ENCODE assay signal across 8 cellular contexts in the genomic region with DNA sequence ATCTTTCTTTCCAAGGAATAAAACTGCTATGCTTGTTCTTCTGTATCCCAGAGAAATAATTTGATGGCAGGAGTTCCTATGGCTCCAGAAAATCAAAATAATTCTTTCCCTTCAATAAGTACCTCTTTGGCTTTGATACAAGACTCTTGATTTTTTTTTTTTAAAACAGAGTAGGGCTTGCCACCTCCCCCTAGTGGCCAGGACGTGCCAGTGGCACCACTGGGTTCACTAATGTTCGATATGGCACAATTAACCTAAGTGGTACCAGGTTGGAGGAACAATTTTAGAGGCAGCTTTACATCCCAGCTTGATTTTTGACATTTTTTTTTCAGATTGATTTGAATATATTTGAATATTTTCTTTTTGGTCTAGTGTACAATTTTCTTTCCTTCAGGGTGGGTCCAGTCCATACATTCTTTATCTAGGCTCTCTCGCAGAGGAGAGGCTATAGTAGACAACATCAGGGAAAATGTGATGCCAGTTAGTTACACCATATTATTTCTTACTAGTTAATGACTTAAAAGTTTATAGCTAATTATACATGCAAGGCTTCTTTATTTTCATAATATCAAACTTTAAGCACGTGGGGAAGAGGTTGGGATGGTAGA.
A peak's percentile ranks its signal among the peaks of the same experiment; 100 is the strongest.
DNase-seq lines count a peak whose midpoint lies in the region; ATAC-seq and TF ChIP-seq lines count a peak whose summit lies in the region.

No MANE protein-coding gene starts in this region.

- DNase-seq in NCI-H1417 (lab: John Stamatoyannopoulos, UW) (peak; percentile 37 to 61 (median 50)), NCI-H1417 treated with DMSO at 0.1 percent for 48 hours (lab: John Stamatoyannopoulos, UW) (no peak), T-helper 22 cell (ENCODE audit: low read depth) (peak; percentile 3), body of pancreas (peak; percentile 13 to 49 (median 28))
- DNase-seq in Jurkat, Clone E6-1 (ENCODE audit: low read depth, low spot score): peak; percentile 51
- DNase-seq in stimulated activated naive CD4-positive, alpha-beta T cell treated with Interleukin-2 at 50 U/mL for 16 hours (lab: John Stamatoyannopoulos, UW): peak; percentile 22

- H3K9ac ChIP-seq in liver (ENCODE audit: low read depth in 1 of 2, low read length in 2 of 2): no peak overlapping the region

- ATAC-seq in GM21825 (IDR thresholded peaks at IDR 0.05; ENCODE audit: unreplicated experiment): peak; percentile 90
- ATAC-seq in body of pancreas: peak; percentile 66

- no peak overlapping the region for H3K27ac ChIP-seq in body of pancreas
- H3K27ac ChIP-seq in liver (ENCODE audit: low read depth in 1 of 2, low read length in 2 of 2): no peak overlapping the region

- no peaks in the 10 kb centered on the region for H3K36me3 ChIP-seq in body of pancreas (replicated peaks in 1 of 2; ENCODE audit: insufficient read depth in 1 of 2, low read depth in 2 of 2)
- H3K36me3 ChIP-seq in liver (ENCODE audit: control insufficient read depth in 4 of 4, insufficient read depth in 3 of 4, low read depth in 1 of 4, low read length in 3 of 4): no peaks in the 10 kb centered on the region

- TF ChIP-seq CTCF in body of pancreas (IDR thresholded peaks at IDR 0.05) (peak; percentile 46 to 90 (median 57)), liver (IDR thresholded peaks at IDR 0.05; ENCODE audit: low read depth, low read length, missing input control) (peak; percentile 84)

- H3K4me3 ChIP-seq in Jurkat, Clone E6-1 (ENCODE audit: low read length): no peak overlapping the region
- no peak overlapping the region for H3K4me3 ChIP-seq in body of pancreas
- H3K4me3 ChIP-seq in liver (ENCODE audit: low read depth in 1 of 3, low read length in 3 of 3): no peak overlapping the region

- H3K9me3 ChIP-seq in body of pancreas (no peaks in the 10 kb centered on the region), liver (ENCODE audit: control insufficient read depth in 4 of 4, low read length in 3 of 4) (peaks cover 0 to 4% (median 0%) of the 10 kb centered on the region in 4 donors)

- intact Hi-C loops in body of pancreas (cut with DNase I): no loop called here

- 46 to 48% methylated on average over 4 of the region's 4 CpGs for WGBS in body of pancreas, 2 donors
- 51% methylated on average over 4 of the region's 4 CpGs for WGBS in liver

- no peaks in the 10 kb centered on the region for H3K27me3 ChIP-seq in body of pancreas
- H3K27me3 ChIP-seq in liver (ENCODE audit: control insufficient read depth in 4 of 4, insufficient read depth in 4 of 4, low read length in 3 of 4): no peaks in the 10 kb centered on the region

- TF ChIP-seq POLR2A in body of pancreas (IDR thresholded peaks at IDR 0.05): no peak

- H3K4me1 ChIP-seq in body of pancreas: no peaks in the 10 kb centered on the region
- no peaks in the 10 kb centered on the region for H3K4me1 ChIP-seq in liver (ENCODE audit: control insufficient read depth in 4 of 4, insufficient read depth in 4 of 4, low read length in 3 of 4)

- peak; percentile 58 to 65 for TF ChIP-seq RAD21 in liver (IDR thresholded peaks at IDR 0.05)

TF ChIP-seq in liver, 16 proteins besides CTCF, POLR2A, EP300 and RAD21:
- TF ChIP-seq RXRA (IDR thresholded peaks at IDR 0.05) (no peak), GABPA (IDR thresholded peaks at IDR 0.05 in 1 of 2, conservative IDR thresholded peaks at IDR 0.05 in 1 of 2) (no peak), HNF4A (conservative IDR thresholded peaks at IDR 0.05) (no peak), HNF4G (IDR thresholded peaks at IDR 0.05) (no peak), NR2F2 (IDR thresholded peaks at IDR 0.05) (no peak), SP1 (IDR thresholded peaks at IDR 0.05) (no peak), TAF1 (conservative IDR thresholded peaks at IDR 0.05) (no peak)
- TF ChIP-seq, protein P1, sequence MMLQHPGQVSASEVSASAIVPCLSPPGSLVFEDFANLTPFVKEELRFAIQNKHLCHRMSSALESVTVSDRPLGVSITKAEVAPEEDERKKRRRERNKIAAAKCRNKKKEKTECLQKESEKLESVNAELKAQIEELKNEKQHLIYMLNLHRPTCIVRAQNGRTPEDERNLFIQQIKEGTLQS (IDR thresholded peaks at IDR 0.05): no peak
- TF ChIP-seq, protein P2, sequence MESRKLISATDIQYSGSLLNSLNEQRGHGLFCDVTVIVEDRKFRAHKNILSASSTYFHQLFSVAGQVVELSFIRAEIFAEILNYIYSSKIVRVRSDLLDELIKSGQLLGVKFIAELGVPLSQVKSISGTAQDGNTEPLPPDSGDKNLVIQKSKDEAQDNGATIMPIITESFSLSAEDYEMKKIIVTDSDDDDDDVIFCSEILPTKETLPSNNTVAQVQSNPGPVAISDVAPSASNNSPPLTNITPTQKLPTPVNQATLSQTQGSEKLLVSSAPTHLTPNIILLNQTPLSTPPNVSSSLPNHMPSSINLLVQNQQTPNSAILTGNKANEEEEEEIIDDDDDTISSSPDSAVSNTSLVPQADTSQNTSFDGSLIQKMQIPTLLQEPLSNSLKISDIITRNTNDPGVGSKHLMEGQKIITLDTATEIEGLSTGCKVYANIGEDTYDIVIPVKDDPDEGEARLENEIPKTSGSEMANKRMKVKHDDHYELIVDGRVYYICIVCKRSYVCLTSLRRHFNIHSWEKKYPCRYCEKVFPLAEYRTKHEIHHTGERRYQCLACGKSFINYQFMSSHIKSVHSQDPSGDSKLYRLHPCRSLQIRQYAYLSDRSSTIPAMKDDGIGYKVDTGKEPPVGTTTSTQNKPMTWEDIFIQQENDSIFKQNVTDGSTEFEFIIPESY (IDR thresholded peaks at IDR 0.05): no peak
- TF ChIP-seq, protein P3, sequence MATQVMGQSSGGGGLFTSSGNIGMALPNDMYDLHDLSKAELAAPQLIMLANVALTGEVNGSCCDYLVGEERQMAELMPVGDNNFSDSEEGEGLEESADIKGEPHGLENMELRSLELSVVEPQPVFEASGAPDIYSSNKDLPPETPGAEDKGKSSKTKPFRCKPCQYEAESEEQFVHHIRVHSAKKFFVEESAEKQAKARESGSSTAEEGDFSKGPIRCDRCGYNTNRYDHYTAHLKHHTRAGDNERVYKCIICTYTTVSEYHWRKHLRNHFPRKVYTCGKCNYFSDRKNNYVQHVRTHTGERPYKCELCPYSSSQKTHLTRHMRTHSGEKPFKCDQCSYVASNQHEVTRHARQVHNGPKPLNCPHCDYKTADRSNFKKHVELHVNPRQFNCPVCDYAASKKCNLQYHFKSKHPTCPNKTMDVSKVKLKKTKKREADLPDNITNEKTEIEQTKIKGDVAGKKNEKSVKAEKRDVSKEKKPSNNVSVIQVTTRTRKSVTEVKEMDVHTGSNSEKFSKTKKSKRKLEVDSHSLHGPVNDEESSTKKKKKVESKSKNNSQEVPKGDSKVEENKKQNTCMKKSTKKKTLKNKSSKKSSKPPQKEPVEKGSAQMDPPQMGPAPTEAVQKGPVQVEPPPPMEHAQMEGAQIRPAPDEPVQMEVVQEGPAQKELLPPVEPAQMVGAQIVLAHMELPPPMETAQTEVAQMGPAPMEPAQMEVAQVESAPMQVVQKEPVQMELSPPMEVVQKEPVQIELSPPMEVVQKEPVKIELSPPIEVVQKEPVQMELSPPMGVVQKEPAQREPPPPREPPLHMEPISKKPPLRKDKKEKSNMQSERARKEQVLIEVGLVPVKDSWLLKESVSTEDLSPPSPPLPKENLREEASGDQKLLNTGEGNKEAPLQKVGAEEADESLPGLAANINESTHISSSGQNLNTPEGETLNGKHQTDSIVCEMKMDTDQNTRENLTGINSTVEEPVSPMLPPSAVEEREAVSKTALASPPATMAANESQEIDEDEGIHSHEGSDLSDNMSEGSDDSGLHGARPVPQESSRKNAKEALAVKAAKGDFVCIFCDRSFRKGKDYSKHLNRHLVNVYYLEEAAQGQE (IDR thresholded peaks at IDR 0.05): no peak
TF ChIP-seq in liver: peak in this region for 0.
